In genomic region chr12:116484807-116485206, GRCh38 we compare ENCODE assay signal across 29 cellular contexts.
DNase-seq lines count a peak whose midpoint lies in the region; ATAC-seq and TF ChIP-seq lines count a peak whose summit lies in the region.
"Had no signal": no experiment of that assay in that cellular context is flagged by ENCODE, and none has a peak within 500 bp of the region (broad histone marks: within the 10 kb centered on the region; RNA-seq: fewer than 3 reads in every experiment).

No MANE protein-coding gene starts in this region.

- H4K20me1 ChIP-seq in GM23248 (ENCODE audit: insufficient read depth) (no peaks in the 10 kb centered on the region), osteoblast (ENCODE audit: insufficient read depth, low read length) (no peaks in the 10 kb centered on the region), neural progenitor cell (ENCODE audit: low read depth) (no peaks in the 10 kb centered on the region)

- no peak overlapping the region for H3K27ac Mint-ChIP-seq in naive thymus-derived CD4-positive, alpha-beta T cell
- no peak overlapping the region for H3K27ac Mint-ChIP-seq in stimulated activated effector memory CD8-positive, alpha-beta T cell treated with anti-CD3 and anti-CD28 coated beads, Interleukin-12 subunit alpha, Interleukin-12 subunit beta, amount 100 ng/mL, for 72 hours
- no peak overlapping the region for H3K27ac Mint-ChIP-seq in neural progenitor cell
- H3K27ac Mint-ChIP-seq: activated naive CD8-positive, alpha-beta T cell; activated T-cell treated with anti-CD3 and anti-CD28 coated beads, Interleukin-2, amount 50 U/mL, for 24 hours; CD8-positive, alpha-beta T cell; endodermal cell; H9; T-helper 1 cell treated with Interleukin-12 subunit alpha and Interleukin-12 subunit beta and Interleukin-4 antibody, amounts not matched to agents 30 μg/mL and 1 μg/mL, for 36 hours had no signal

- H3K4me1 ChIP-seq in GM23248 (ENCODE audit: insufficient read depth) (no peaks in the 10 kb centered on the region), osteoblast (ENCODE audit: insufficient read depth, low read length) (no peaks in the 10 kb centered on the region), neural progenitor cell (peaks cover 4% of the 10 kb centered on the region)
- peaks cover 3 to 7% of the 10 kb centered on the region in 2 donors for H3K4me1 ChIP-seq in naive thymus-derived CD4-positive, alpha-beta T cell (ENCODE audit: control insufficient read depth in 2 of 2, insufficient read depth in 2 of 2, low read length in 2 of 2)
- H3K4me1 ChIP-seq: ascending aorta, BE2C had no signal

- peaks cover 0 to 20% (median 10%) of the 10 kb centered on the region in 11 donors for H3K9me3 Mint-ChIP-seq in naive thymus-derived CD4-positive, alpha-beta T cell
- H3K9me3 Mint-ChIP-seq in stimulated activated effector memory CD8-positive, alpha-beta T cell treated with anti-CD3 and anti-CD28 coated beads, Interleukin-12 subunit alpha, Interleukin-12 subunit beta, amount 100 ng/mL, for 72 hours, result peaks cover 3% of the 10 kb centered on the region
- H3K9me3 Mint-ChIP-seq in neural progenitor cell, result peaks cover 11% of the 10 kb centered on the region

- no peak overlapping the region for H3K27ac ChIP-seq in GM23248
- H3K27ac ChIP-seq in osteoblast (ENCODE audit: low read depth, low read length), result no peak overlapping the region
- no peak overlapping the region for H3K27ac ChIP-seq in naive thymus-derived CD4-positive, alpha-beta T cell (ENCODE audit: low read depth, low read length)
- H3K27ac ChIP-seq in neural progenitor cell, result no peak overlapping the region
- H3K27ac ChIP-seq: ascending aorta, cardiac muscle cell, heart right ventricle, RWPE1 had no signal

- H3K4me2 ChIP-seq in GM23248 (ENCODE audit: unreplicated experiment) (no peak overlapping the region), osteoblast (ENCODE audit: insufficient read depth, low read length) (no peak overlapping the region), neural progenitor cell (no peak overlapping the region)
- H3K4me2 ChIP-seq: smooth muscle cell had no signal

- H3K9ac ChIP-seq in GM23248 (no peak overlapping the region), neural progenitor cell (no peak overlapping the region)

- H3K36me3 ChIP-seq in GM23248 (ENCODE audit: low read depth) (no peaks in the 10 kb centered on the region), osteoblast (ENCODE audit: insufficient read depth, low read length) (no peaks in the 10 kb centered on the region), neural progenitor cell (no peaks in the 10 kb centered on the region)
- no peaks in the 10 kb centered on the region for H3K36me3 ChIP-seq in naive thymus-derived CD4-positive, alpha-beta T cell (ENCODE audit: control insufficient read depth in 2 of 3, insufficient read depth in 3 of 3, low read length in 3 of 3)
- H3K36me3 ChIP-seq: ascending aorta, BE2C, cardiac muscle cell, heart right ventricle had no signal

- TF ChIP-seq CTCF in osteoblast (IDR thresholded peaks at IDR 0.05; ENCODE audit: extremely low read depth, low read depth, low read length) (no peak), neural progenitor cell (IDR thresholded peaks at IDR 0.05) (no peak)

- no peaks in the 10 kb centered on the region for H3K9me2 ChIP-seq in GM23248 (ENCODE audit: insufficient read depth)

- no peaks in the 10 kb centered on the region for H3K9me3 ChIP-seq in GM23248 (ENCODE audit: low read depth)
- H3K9me3 ChIP-seq in osteoblast (ENCODE audit: low read depth, low read length), result no peaks in the 10 kb centered on the region
- H3K9me3 ChIP-seq in naive thymus-derived CD4-positive, alpha-beta T cell (ENCODE audit: control insufficient read depth in 2 of 3, low read length in 3 of 3), result peaks cover 0 to 9% (median 0%) of the 10 kb centered on the region in 3 experiments
- H3K9me3 ChIP-seq in neural progenitor cell (ENCODE audit: low read depth), result no peaks in the 10 kb centered on the region
- H3K9me3 ChIP-seq: BE2C had no signal

- intact Hi-C loops in naive thymus-derived CD4-positive, alpha-beta T cell (cut with micrococcal nuclease), result no loop called here

- H3K4me1 Mint-ChIP-seq in naive thymus-derived CD4-positive, alpha-beta T cell, result peaks cover 6 to 15% (median 10%) of the 10 kb centered on the region in 7 donors
- H3K4me1 Mint-ChIP-seq in stimulated activated effector memory CD8-positive, alpha-beta T cell treated with anti-CD3 and anti-CD28 coated beads, Interleukin-12 subunit alpha, Interleukin-12 subunit beta, amount 100 ng/mL, for 72 hours, result peaks cover 5% of the 10 kb centered on the region
- H3K4me1 Mint-ChIP-seq in neural progenitor cell, result peaks cover 15% of the 10 kb centered on the region

- no peak overlapping the region for H2AFZ ChIP-seq in GM23248
- no peak overlapping the region for H2AFZ ChIP-seq in osteoblast (ENCODE audit: low read length)
- H2AFZ ChIP-seq in neural progenitor cell (replicated peaks), result no peak overlapping the region

- H3K36me3 Mint-ChIP-seq in naive thymus-derived CD4-positive, alpha-beta T cell, result peaks cover 0 to 14% (median 8%) of the 10 kb centered on the region in 5 donors
- no peaks in the 10 kb centered on the region for H3K36me3 Mint-ChIP-seq in stimulated activated effector memory CD8-positive, alpha-beta T cell treated with anti-CD3 and anti-CD28 coated beads, Interleukin-12 subunit alpha, Interleukin-12 subunit beta, amount 100 ng/mL, for 72 hours
- no peaks in the 10 kb centered on the region for H3K36me3 Mint-ChIP-seq in neural progenitor cell
- H3K36me3 Mint-ChIP-seq: CD8-positive, alpha-beta T cell had no signal

- CTCF ChIA-PET in naive thymus-derived CD4-positive, alpha-beta T cell (lab: Charles Lee), result no interaction called here

- WGBS in GM23248 (ENCODE audit: low coverage in 1 of 2, low lambda C conversion rate in 2 of 2, missing lambda C conversion rate in 2 of 2), 2 experiments, result 50 to 60% methylated on average over 5 of the region's 5 CpGs

- in situ Hi-C loops in GM23248 (cut with MboI), result no loop called here

- H3K27me3 ChIP-seq in GM23248 (replicated peaks; ENCODE audit: insufficient read depth), result 0 out of 2 replicates have a peak, but pooled peaks cover 9% of the 10 kb centered on the region
- H3K27me3 ChIP-seq in osteoblast (ENCODE audit: insufficient read depth, low read length), result peaks cover 4% of the 10 kb centered on the region
- no peaks in the 10 kb centered on the region for H3K27me3 ChIP-seq in naive thymus-derived CD4-positive, alpha-beta T cell (ENCODE audit: control insufficient read depth in 2 of 2, insufficient read depth in 2 of 2, low read length in 2 of 2)
- no peaks in the 10 kb centered on the region for H3K27me3 ChIP-seq in neural progenitor cell
- H3K27me3 ChIP-seq: ascending aorta, BE2C, cardiac muscle cell had no signal

- H3K4me3 ChIP-seq in GM23248, result no peak overlapping the region
- H3K4me3 ChIP-seq in osteoblast (ENCODE audit: insufficient read depth, low read length), result no peak overlapping the region
- no peak overlapping the region for H3K4me3 ChIP-seq in naive thymus-derived CD4-positive, alpha-beta T cell (ENCODE audit: low read length)
- H3K4me3 ChIP-seq in neural progenitor cell, result no peak overlapping the region
- H3K4me3 ChIP-seq: ascending aorta, cardiac muscle cell, heart right ventricle, lung, smooth muscle cell had no signal

- H3K4me3 Mint-ChIP-seq in naive thymus-derived CD4-positive, alpha-beta T cell, result no peak overlapping the region
- H3K4me3 Mint-ChIP-seq in stimulated activated effector memory CD8-positive, alpha-beta T cell treated with anti-CD3 and anti-CD28 coated beads, Interleukin-12 subunit alpha, Interleukin-12 subunit beta, amount 100 ng/mL, for 72 hours, result no peak overlapping the region
- no peak overlapping the region for H3K4me3 Mint-ChIP-seq in neural progenitor cell
- H3K4me3 Mint-ChIP-seq: activated naive CD8-positive, alpha-beta T cell; activated T-cell treated with anti-CD3 and anti-CD28 coated beads, Interleukin-2, amount 50 U/mL, for 24 hours; CD8-positive, alpha-beta T cell; endodermal cell; H9; nephron; T-helper 1 cell treated with Interleukin-12 subunit alpha and Interleukin-12 subunit beta and Interleukin-4 antibody, amounts not matched to agents 30 μg/mL and 1 μg/mL, for 36 hours had no signal

- peaks cover 0 to 7% (median 0%) of the 10 kb centered on the region in 5 donors for H3K27me3 Mint-ChIP-seq in naive thymus-derived CD4-positive, alpha-beta T cell
- peaks cover 13% of the 10 kb centered on the region for H3K27me3 Mint-ChIP-seq in neural progenitor cell (ENCODE audit: insufficient read depth, low read depth)
- H3K27me3 Mint-ChIP-seq: activated naive CD8-positive, alpha-beta T cell; activated T-cell treated with anti-CD3 and anti-CD28 coated beads, Interleukin-2, amount 50 U/mL, for 24 hours had no signal

- H3K79me2 ChIP-seq in GM23248 (ENCODE audit: insufficient read depth), result no peaks in the 10 kb centered on the region
- H3K79me2 ChIP-seq in osteoblast (ENCODE audit: insufficient read depth, low read length), result no peaks in the 10 kb centered on the region
- no peaks in the 10 kb centered on the region for H3K79me2 ChIP-seq in neural progenitor cell (ENCODE audit: low read depth)

- no peaks in the 10 kb centered on the region for H3F3A ChIP-seq in GM23248 (ENCODE audit: insufficient read depth)
- no peaks in the 10 kb centered on the region for H3F3A ChIP-seq in neural progenitor cell (ENCODE audit: low read depth)

- DNase-seq in AG08395 (ENCODE audit: low spot score) (peak; percentile 38), GM23248 (peak; percentile 19), dermis microvascular lymphatic vessel endothelial cell (ENCODE audit: low read depth in 2 of 2) (peak; percentile 45 to 62), osteoblast (ENCODE audit: insufficient read length, low spot score, missing footprints) (peak; percentile 55), DMS79 (lab: John Stamatoyannopoulos, UW) (no peak), neural progenitor cell (ENCODE audit: low spot score) (no peak)
- no peak for DNase-seq in naive thymus-derived CD4-positive, alpha-beta T cell
- DNase-seq in stimulated activated effector memory CD8-positive, alpha-beta T cell treated with anti-CD3 and anti-CD28 coated beads, Interleukin-12 subunit alpha, Interleukin-12 subunit beta, amount 100 ng/mL, for 72 hours (ENCODE audit: low spot score in 2 of 2), result no peak
- DNase-seq: activated effector memory CD4-positive, alpha-beta T cell treated with anti-CD3 and anti-CD28 coated beads, Interleukin-2, amount 50 U/mL, for 16 hours; activated T-cell treated with anti-CD3 and anti-CD28 coated beads, Interleukin-2, amount 50 U/mL, for 24 hours; BE2C; CD8-positive, alpha-beta T cell; endodermal cell; H9; heart right ventricle; Kasumi-1; NCI-H1436 treated with DMSO at 0.1 percent for 48 hours; NCI-H345; NCI-H748 treated with DMSO at 0.1 percent for 48 hours; stimulated activated CD4-positive, alpha-beta T cell treated with anti-CD3 and anti-CD28 coated beads, Interleukin-1b, Interleukin-23, amount 100 ng/mL, for 48 hours; stimulated activated naive CD8-positive, alpha-beta T cell treated with anti-CD3 and anti-CD28 coated beads, Interleukin-15, Interleukin-2, amounts not matched to agents 100 U/mL and 50 U/mL, for 24 hours had no signal

- POLR2A ChIA-PET in naive thymus-derived CD4-positive, alpha-beta T cell (lab: Charles Lee), result no interaction called here

- no peak for ATAC-seq in naive thymus-derived CD4-positive, alpha-beta T cell
- ATAC-seq in stimulated activated effector memory CD8-positive, alpha-beta T cell treated with anti-CD3 and anti-CD28 coated beads, Interleukin-12 subunit alpha, Interleukin-12 subunit beta, amount 100 ng/mL, for 72 hours, result no peak
- ATAC-seq: CD8-positive, alpha-beta T cell; stimulated activated naive CD8-positive, alpha-beta T cell treated with anti-CD3 and anti-CD28 coated beads, Interleukin-15, Interleukin-2, amounts not matched to agents 100 U/mL and 50 U/mL, for 24 hours had no signal

Comparison
In these comparisons a context has a peak if more than half of its experiments do, and no peak if none do; other contexts are left out.
1. DNase-seq: peak in AG08395 (single experiment), GM23248 (single experiment), dermis microvascular lymphatic vessel endothelial cell (2 of 2) and osteoblast (single experiment); none in DMS79 (single experiment), naive thymus-derived CD4-positive, alpha-beta T cell (0 of 9), stimulated activated effector memory CD8-positive, alpha-beta T cell treated with anti-CD3 and anti-CD28 coated beads, Interleukin-12 subunit alpha, Interleukin-12 subunit beta, amount 100 ng/mL, for 72 hours (0 of 2) and neural progenitor cell (single experiment).